ENCODE assay signal across 10 cellular contexts in genomic region chr2:114797942-114798341, GRCh38.
"Had no signal": no experiment of that assay in that cellular context is flagged by ENCODE, and none has a peak within 500 bp of the region (broad histone marks: within the 10 kb centered on the region; RNA-seq: fewer than 3 reads in every experiment).

No MANE protein-coding gene starts in this region.

- H3K27ac ChIP-seq: HL-60, KMS-11 had no signal

- H3K4me3 ChIP-seq: GM23338 had no signal

- DNase-seq: H9, HCEC 1CT, Karpas-422, KBM-7 had no signal

- ATAC-seq: GM23338, HepG2 had no signal

- FAIRE-seq: H1, H54, HepG2 had no signal
